ENCODE assay signal across 15 cellular contexts in the genomic region with DNA sequence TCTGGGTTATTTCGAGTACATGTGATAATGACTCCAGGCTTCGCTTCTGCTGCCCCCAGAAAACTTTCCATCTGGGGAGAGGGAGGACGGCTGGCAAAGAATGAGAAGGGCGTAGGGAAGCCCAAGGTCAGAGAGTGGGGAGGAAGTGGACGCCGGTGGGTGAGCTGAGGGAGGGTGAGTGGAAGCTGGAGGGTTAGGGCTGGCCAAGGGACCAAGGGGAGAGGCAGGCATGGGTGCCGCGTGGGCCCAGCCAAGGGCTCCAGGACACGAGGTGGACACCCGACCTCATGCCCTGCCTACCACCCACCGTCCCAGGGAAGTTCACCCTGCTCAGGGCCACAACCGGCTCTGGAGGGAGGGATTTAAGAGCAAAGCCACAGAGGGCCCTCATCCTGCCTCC.
DNase-seq lines count a peak whose midpoint lies in the region; ATAC-seq and TF ChIP-seq lines count a peak whose summit lies in the region.
"Had no signal": no experiment of that assay in that cellular context is flagged by ENCODE, and none has a peak within 500 bp of the region (broad histone marks: within the 10 kb centered on the region; RNA-seq: fewer than 3 reads in every experiment).

No MANE protein-coding gene starts in this region.

- 36 to 45% methylated on average over 12 of the region's 12 CpGs for WGBS in heart right ventricle, 2 donors
- WGBS in stomach, 5 donors = 64 to 80% (median 71%) methylated on average over 12 of the region's 12 CpGs

- H3K36me3 ChIP-seq in heart right ventricle (no peaks in the 10 kb centered on the region), right atrium auricular region (no peaks in the 10 kb centered on the region), stomach (no peaks in the 10 kb centered on the region), tibial artery (no peaks in the 10 kb centered on the region)
- H3K36me3 ChIP-seq: BE2C had no signal

- no peak for TF ChIP-seq POLR2A in stomach (IDR thresholded peaks at IDR 0.05)

- no peak overlapping the region for H3K4me3 ChIP-seq in heart right ventricle
- H3K4me3 ChIP-seq in right atrium auricular region = no peak overlapping the region
- H3K4me3 ChIP-seq in stomach = no peak overlapping the region
- H3K4me3 ChIP-seq in tibial artery = no peak overlapping the region

- H3K4me1 ChIP-seq in heart right ventricle (peaks cover 26 to 94% (median 79%) of the 10 kb centered on the region in 9 donors), right atrium auricular region (peaks cover 0 to 94% of the 10 kb centered on the region in 2 donors), stomach (peaks cover 61 to 88% (median 83%) of the 10 kb centered on the region in 4 donors), tibial artery (peaks cover 0 to 40% (median 10%) of the 10 kb centered on the region in 4 donors)
- H3K4me1 ChIP-seq: Caco-2 had no signal

- no peaks in the 10 kb centered on the region for H3K27me3 ChIP-seq in heart right ventricle
- H3K27me3 ChIP-seq in right atrium auricular region = no peaks in the 10 kb centered on the region
- peaks cover 0 to 5% (median 0%) of the 10 kb centered on the region in 3 donors for H3K27me3 ChIP-seq in stomach
- H3K27me3 ChIP-seq in tibial artery = no peaks in the 10 kb centered on the region
- H3K27me3 ChIP-seq: BE2C had no signal

- no peaks in the 10 kb centered on the region for H3K9me3 ChIP-seq in heart right ventricle
- H3K9me3 ChIP-seq in right atrium auricular region = no peaks in the 10 kb centered on the region
- H3K9me3 ChIP-seq in stomach = no peaks in the 10 kb centered on the region
- H3K9me3 ChIP-seq in tibial artery = peaks cover 0 to 8% (median 0%) of the 10 kb centered on the region in 3 donors
- H3K9me3 ChIP-seq: BE2C, Caco-2 had no signal

- no peak for TF ChIP-seq CTCF in heart right ventricle (IDR thresholded peaks at IDR 0.05)
- no peak for TF ChIP-seq CTCF in right atrium auricular region (IDR thresholded peaks at IDR 0.05)
- TF ChIP-seq CTCF in stomach (IDR thresholded peaks at IDR 0.05) = no peak
- TF ChIP-seq CTCF in tibial artery (IDR thresholded peaks at IDR 0.05) = no peak

- TF ChIP-seq EP300 in stomach (IDR thresholded peaks at IDR 0.05) = no peak

- DNase-seq in Right ventricle myocardium superior (peak; percentile 27), heart right ventricle (no peak), right atrium auricular region (ENCODE audit: low spot score) (no peak), stomach (no peak), globus pallidus (ENCODE audit: low spot score) (no peak), tibial artery (no peak), HuH-7.5 (ENCODE audit: low spot score) (no peak)
- DNase-seq: ACHN; BE2C; C1 segment of cervical spinal cord; Caco-2; CD4-positive, CD25-positive, alpha-beta regulatory T cell; GOT3; H7 had no signal

- peak overlapping the region; percentile 44 to 99 (median 92) for H3K27ac ChIP-seq in heart right ventricle
- peak overlapping the region; percentile 89 to 98 for H3K27ac ChIP-seq in right atrium auricular region
- peak overlapping the region; percentile 55 to 91 (median 88) for H3K27ac ChIP-seq in stomach
- H3K27ac ChIP-seq in tibial artery = no peak overlapping the region

- intact Hi-C loops in Right ventricle myocardium superior (cut with DNase I) (no loop called here), heart right ventricle (cut with DNase I) (no loop called here), stomach (cut with DNase I; ENCODE audit: low total_unique reads) (no loop called here), tibial artery (cut with DNase I; ENCODE audit: low total_unique reads) (no loop called here)

- no peak for ATAC-seq in Right ventricle myocardium superior (ENCODE audit: poor library complexity)
- ATAC-seq in heart right ventricle = peak in 7 of 8 donors; percentile 4 to 36 (median 15)
- ATAC-seq in HG02970 (IDR thresholded peaks at IDR 0.05; ENCODE audit: low FRiP score, unreplicated experiment) = no peak

Comparison
In these comparisons a context has a peak if more than half of its experiments do, and no peak if none do; other contexts are left out.
1. ATAC-seq: peak in heart right ventricle (7 of 8); none in Right ventricle myocardium superior (single experiment) and HG02970 (single experiment).
2. H3K27ac ChIP-seq: peak in heart right ventricle (10 of 10), right atrium auricular region (2 of 2) and stomach (5 of 5); none in tibial artery (0 of 2).